ENCODE assay signal across 8 cellular contexts in genomic region chr12:123533672-123534643, GRCh38. TPM values are rescaled to one million over a fixed set of nuclear protein-coding genes. Genes with fewer than 3 reads are reported as not detected.
DNase-seq lines count a peak whose midpoint lies in the region; ATAC-seq and TF ChIP-seq lines count a peak whose summit lies in the region.

A gene with protein sequence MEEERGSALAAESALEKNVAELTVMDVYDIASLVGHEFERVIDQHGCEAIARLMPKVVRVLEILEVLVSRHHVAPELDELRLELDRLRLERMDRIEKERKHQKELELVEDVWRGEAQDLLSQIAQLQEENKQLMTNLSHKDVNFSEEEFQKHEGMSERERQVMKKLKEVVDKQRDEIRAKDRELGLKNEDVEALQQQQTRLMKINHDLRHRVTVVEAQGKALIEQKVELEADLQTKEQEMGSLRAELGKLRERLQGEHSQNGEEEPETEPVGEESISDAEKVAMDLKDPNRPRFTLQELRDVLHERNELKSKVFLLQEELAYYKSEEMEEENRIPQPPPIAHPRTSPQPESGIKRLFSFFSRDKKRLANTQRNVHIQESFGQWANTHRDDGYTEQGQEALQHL (minus strand): TSS chr12:123533719. CDS start chr12:123533482, 237 bp downstream.

- peak; percentile 63 to 73 (median 66) for ATAC-seq in right lobe of liver
- no peak for ATAC-seq in GM21529 (IDR thresholded peaks at IDR 0.05; ENCODE audit: unreplicated experiment)

- H3K4me3 ChIP-seq in NB4 (ENCODE audit: low read depth, low read length) (peak within 1 kb of the TSS; percentile 27), right lobe of liver (peak within 1 kb of the TSS; percentile 60 to 86 (median 60))

- no peaks in the 10 kb centered on the region for H3K27me3 ChIP-seq in right lobe of liver

- intact Hi-C loops in right lobe of liver (cut with DNase I) = no loop called here

- WGBS in right lobe of liver (ENCODE audit: insufficient coverage, low coverage, low lambda C conversion rate, missing lambda C conversion rate) = no CpG with 5 or more reads among the region's 114 CpGs

- H3K36me3 ChIP-seq in right lobe of liver = no peaks in the 10 kb centered on the region

- peaks cover 0 to 14% (median 6%) of the 10 kb centered on the region in 4 donors for H3K4me1 ChIP-seq in right lobe of liver

- H3K27ac ChIP-seq in right lobe of liver = peak within 1 kb of the TSS; percentile 46 to 54 (median 53)

- TF ChIP-seq POLR2A in NB4 (IDR thresholded peaks at IDR 0.05; ENCODE audit: extremely low read depth, insufficient read length) (no peak), right lobe of liver (IDR thresholded peaks at IDR 0.05) (no peak)

- TF ChIP-seq CTCF in NB4 (IDR thresholded peaks at IDR 0.05; ENCODE audit: low read depth, low read length) (peak; percentile 4), right lobe of liver (IDR thresholded peaks at IDR 0.05) (peak in 3 of 4 donors; percentile 24 to 50 (median 25))

- DNase-seq in Ammon's horn (ENCODE audit: low spot score) (peak; percentile 43), GM19240 (ENCODE audit: insufficient read length, low spot score) (peak; percentile 45), NB4 (ENCODE audit: low read depth) (peak; percentile 72), ecto neural progenitor cell (ENCODE audit: low spot score) (peak; percentile 89), right lobe of liver (peak; percentile 60 to 64 (median 61))
- DNase-seq in activated CD4-positive, alpha-beta T cell treated with anti-CD3 and anti-CD28 coated beads, Interleukin-2, amount 50 U/mL, for 24 hours (ENCODE audit: low read depth in 1 of 2, low spot score in 1 of 2) = peak; percentile 14 to 37
- DNase-seq in stimulated activated CD4-positive, alpha-beta T cell treated with anti-CD3 and anti-CD28 coated beads, Interleukin-4, amount 100 ng/mL, for 1 hour = peak; percentile 58

- no peaks in the 10 kb centered on the region for H3K9me3 ChIP-seq in right lobe of liver

RNA-seq across cellular contexts. Expression of the gene that starts here (rescaled TPM):
- 1 to 10 TPM; 3.2 to 7.5 (median 5.3) TPM for total RNA-seq in right lobe of liver

Comparison
In these comparisons a context has a peak if more than half of its experiments do, and no peak if none do; other contexts are left out.
1. DNase-seq: peak in every context shown above with its lines; median percentile 89 in ecto neural progenitor cell; 72 in NB4; 61 in right lobe of liver; 58 in stimulated activated CD4-positive, alpha-beta T cell treated with anti-CD3 and anti-CD28 coated beads, Interleukin-4, amount 100 ng/mL, for 1 hour; 45 in GM19240; 43 in Ammon's horn; 26 in activated CD4-positive, alpha-beta T cell treated with anti-CD3 and anti-CD28 coated beads, Interleukin-2, amount 50 U/mL, for 24 hours.